16 cellular contexts compared by ENCODE assay signal in genomic region chr15:52291204-52291603, GRCh38. TPM values are rescaled to one million over a fixed set of nuclear protein-coding genes. Genes with fewer than 3 reads are reported as not detected.
DNase-seq lines count a peak whose midpoint lies in the region; ATAC-seq and TF ChIP-seq lines count a peak whose summit lies in the region.
"Had no signal": no experiment of that assay in that cellular context is flagged by ENCODE, and none has a peak within 500 bp of the region (broad histone marks: within the 10 kb centered on the region; RNA-seq: fewer than 3 reads in every experiment).

No MANE protein-coding gene starts in this region.

- no peak overlapping the region for H2BK5ac ChIP-seq in trophoblast cell (ENCODE audit: low read depth, low read length, poor library complexity)

- H3K14ac ChIP-seq in trophoblast cell (ENCODE audit: low read length): no peak overlapping the region

- no CpG with 5 or more reads among the region's 4 CpGs for WGBS in trophoblast cell (ENCODE audit: extremely low coverage, insufficient coverage, insufficient read length)

- no peak overlapping the region for H4K12ac ChIP-seq in trophoblast cell (ENCODE audit: low read depth, low read length)

- H3K79me2 ChIP-seq in trophoblast cell (ENCODE audit: control insufficient read depth, insufficient read depth, low read length, poor library complexity): no peaks in the 10 kb centered on the region

- H3K4me3 ChIP-seq in MG63 (no peak overlapping the region), trophoblast cell (ENCODE audit: low read depth, low read length) (no peak overlapping the region)

- TF ChIP-seq CTCF in C4-2B (conservative IDR thresholded peaks at IDR 0.05): no peak

- H3K4me2 ChIP-seq in trophoblast cell (ENCODE audit: low read length): no peak overlapping the region

- H3K9me3 ChIP-seq in MG63 (no peaks in the 10 kb centered on the region), trophoblast cell (ENCODE audit: insufficient read depth, low read depth, low read length) (peaks cover 2% of the 10 kb centered on the region)

- peak overlapping the region; percentile 27 for H3K27ac ChIP-seq in C4-2B
- H3K27ac ChIP-seq in epithelial cell of prostate: peak overlapping the region; percentile 95
- no peak overlapping the region for H3K27ac ChIP-seq in trophoblast cell (ENCODE audit: low read depth, low read length)

- H3K4me1 ChIP-seq in trophoblast cell (ENCODE audit: control insufficient read depth in 1 of 2, insufficient read depth in 2 of 2, low read length in 2 of 2): peaks cover 6% of the 10 kb centered on the region in 2 experiments

- H4K8ac ChIP-seq in trophoblast cell (ENCODE audit: low read depth, low read length): no peak overlapping the region

- no peak overlapping the region for H3K18ac ChIP-seq in trophoblast cell (ENCODE audit: low read length)

- H4K91ac ChIP-seq in trophoblast cell (ENCODE audit: low read depth, low read length): no peak overlapping the region

- H3K23ac ChIP-seq in trophoblast cell (ENCODE audit: low read length): no peak overlapping the region

- no peak overlapping the region for H2AK5ac ChIP-seq in trophoblast cell (ENCODE audit: low read length)

- peak; percentile 47 for ATAC-seq in GM18909 (IDR thresholded peaks at IDR 0.05; ENCODE audit: poor library complexity, unreplicated experiment)
- peak; percentile 59 for ATAC-seq in HG03097 (IDR thresholded peaks at IDR 0.05; ENCODE audit: low FRiP score, unreplicated experiment)
- ATAC-seq in HG02759 (IDR thresholded peaks at IDR 0.05; ENCODE audit: unreplicated experiment): no peak

- H2BK12ac ChIP-seq in trophoblast cell (ENCODE audit: low read length): no peak overlapping the region

- H3K4ac ChIP-seq in trophoblast cell (ENCODE audit: low read depth, low read length): no peak overlapping the region

- H3K36me3 ChIP-seq in MG63: no peaks in the 10 kb centered on the region
- H3K36me3 ChIP-seq in trophoblast cell (ENCODE audit: control insufficient read depth in 1 of 2, insufficient read depth in 2 of 2, low read length in 2 of 2): no peaks in the 10 kb centered on the region

- no peak overlapping the region for H2BK120ac ChIP-seq in trophoblast cell (ENCODE audit: insufficient read depth, low read length, poor library complexity)

- H3K27me3 ChIP-seq in MG63: peaks cover 21% of the 10 kb centered on the region
- peaks cover 4% of the 10 kb centered on the region for H3K27me3 ChIP-seq in trophoblast cell (ENCODE audit: insufficient read depth, low read length)

- no peak overlapping the region for H2AFZ ChIP-seq in trophoblast cell (ENCODE audit: insufficient read depth, low read length, poor library complexity)

- H3K9ac ChIP-seq in trophoblast cell (ENCODE audit: low read length): no peak overlapping the region

- no peak for DNase-seq in epithelial cell of prostate (ENCODE audit: low read depth, low spot score)
- no peak for DNase-seq in MG63
- DNase-seq in NCI-H2107 (lab: John Stamatoyannopoulos, UW): no peak
- DNase-seq in trophoblast cell: no peak
- DNase-seq: activated CD4-positive, alpha-beta T cell treated with anti-CD3 and anti-CD28 coated beads, Interleukin-2, amount 10 ng/mL, durations not matched to agents 7 days and 5 days; activated T-cell treated with anti-CD3 and anti-CD28 coated beads, Interleukin-2, amount 50 U/mL, for 48 hours; amygdala; foreskin melanocyte; NCI-H1436 treated with DMSO at 0.1 percent for 48 hours; NCI-H226; SIG-M5; T1000 had no signal

- no peaks in the 10 kb centered on the region for H3K79me1 ChIP-seq in trophoblast cell (ENCODE audit: low read length)

RNA-seq across cellular contexts. Expression of gene MYO5C, which starts 4.4 kb away (rescaled TPM):
- total RNA-seq in MG63 (2014; rRNA removed; shearing (Covaris generic); ENCODE audit: low replicate concordance): not detected in 2 replicates
- 1.2 and 1.3 TPM in 2 replicates for polyA plus RNA-seq in trophoblast cell (2013)
